In the genomic region with DNA sequence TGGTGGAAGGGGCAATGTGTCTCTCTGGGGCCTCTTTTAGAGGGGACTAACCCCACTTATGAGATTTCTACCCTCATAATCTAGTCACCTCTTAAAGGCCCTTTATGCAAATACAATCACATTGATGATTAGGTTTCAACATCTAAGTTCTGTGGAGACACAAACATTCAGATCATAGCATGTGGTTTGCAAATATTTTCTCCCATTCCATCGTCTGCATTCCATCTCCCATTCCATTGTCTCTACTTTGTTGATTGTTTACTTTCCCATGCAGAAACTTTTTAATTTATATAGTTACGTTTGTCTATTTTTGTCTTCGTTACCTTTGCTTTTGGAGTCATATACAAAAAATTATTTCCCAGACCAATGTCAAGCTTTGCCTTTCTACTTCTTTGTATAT, we compare ENCODE assay signal across 15 cellular contexts.
A peak's percentile ranks its signal among the peaks of the same experiment; 100 is the strongest.
DNase-seq lines count a peak whose midpoint lies in the region; ATAC-seq and TF ChIP-seq lines count a peak whose summit lies in the region.
"Had no signal": no experiment of that assay in that cellular context is flagged by ENCODE, and none has a peak within 500 bp of the region (broad histone marks: within the 10 kb centered on the region; RNA-seq: fewer than 3 reads in every experiment).

No MANE protein-coding gene starts in this region.

- no peak for ATAC-seq in Right ventricle myocardium superior (ENCODE audit: poor library complexity)
- no peak for ATAC-seq in GM21447 (IDR thresholded peaks at IDR 0.05; ENCODE audit: unreplicated experiment)
- ATAC-seq: GM12878, GM23338, K562 had no signal

- H3K4me3 ChIP-seq in astrocyte of the cerebellum (ENCODE audit: low read depth, low read length) = no peak overlapping the region
- H3K4me3 ChIP-seq: GM12878, GM23338, K562 had no signal

- intact Hi-C loops in Right ventricle myocardium superior (cut with DNase I) = no loop called here

- DNase-seq in HCEC 1CT = peak; percentile 4
- DNase-seq in astrocyte of the cerebellum (ENCODE audit: low read depth) = peak; percentile 13
- peak; percentile 70 for DNase-seq in iris pigment epithelial cell (ENCODE audit: low read depth)
- DNase-seq in Right ventricle myocardium superior = no peak
- no peak for DNase-seq in endothelial cell (ENCODE audit: low spot score)
- no peak for DNase-seq in NCI-H748 treated with DMSO at 0.1 percent for 48 hours (lab: John Stamatoyannopoulos, UW)
- DNase-seq: C1 segment of cervical spinal cord, NCI-H1092, NCI-H2107, NCI-H345, NCI-H69 had no signal

- in situ Hi-C loops in astrocyte of the cerebellum (cut with HindIII; ENCODE audit: low sequenced_read_pairs) = no loop called here

- no peaks in the 10 kb centered on the region for H3K36me3 Mint-ChIP-seq in endothelial cell (ENCODE audit: low read depth, unreplicated experiment)

- H3K9me3 Mint-ChIP-seq in endothelial cell (ENCODE audit: unreplicated experiment) = no peaks in the 10 kb centered on the region
- H3K9me3 Mint-ChIP-seq: GM23338 had no signal

- no peaks in the 10 kb centered on the region for H3K4me1 Mint-ChIP-seq in endothelial cell (ENCODE audit: unreplicated experiment)
- H3K4me1 Mint-ChIP-seq: GM23338 had no signal

- TF ChIP-seq CTCF in astrocyte of the cerebellum (IDR thresholded peaks at IDR 0.05; ENCODE audit: low read depth, low read length, missing control alignments) (no peak), endothelial cell (IDR thresholded peaks at IDR 0.05; ENCODE audit: unreplicated experiment) (no peak)

- H3K27me3 Mint-ChIP-seq in endothelial cell (ENCODE audit: unreplicated experiment) = no peaks in the 10 kb centered on the region

- no peak overlapping the region for H3K4me3 Mint-ChIP-seq in endothelial cell (ENCODE audit: unreplicated experiment)
- H3K4me3 Mint-ChIP-seq: GM23338 had no signal

- no peak overlapping the region for H3K27ac Mint-ChIP-seq in endothelial cell (ENCODE audit: unreplicated experiment)
- H3K27ac Mint-ChIP-seq: GM23338 had no signal

Comparison
In these comparisons a context has a peak if more than half of its experiments do, and no peak if none do; other contexts are left out.
1. DNase-seq: peak in HCEC 1CT (single experiment), astrocyte of the cerebellum (single experiment) and iris pigment epithelial cell (single experiment); none in Right ventricle myocardium superior (single experiment), endothelial cell (single experiment) and NCI-H748 treated with DMSO at 0.1 percent for 48 hours (single experiment).